ENCODE assay signal across 29 cellular contexts in the genomic region with DNA sequence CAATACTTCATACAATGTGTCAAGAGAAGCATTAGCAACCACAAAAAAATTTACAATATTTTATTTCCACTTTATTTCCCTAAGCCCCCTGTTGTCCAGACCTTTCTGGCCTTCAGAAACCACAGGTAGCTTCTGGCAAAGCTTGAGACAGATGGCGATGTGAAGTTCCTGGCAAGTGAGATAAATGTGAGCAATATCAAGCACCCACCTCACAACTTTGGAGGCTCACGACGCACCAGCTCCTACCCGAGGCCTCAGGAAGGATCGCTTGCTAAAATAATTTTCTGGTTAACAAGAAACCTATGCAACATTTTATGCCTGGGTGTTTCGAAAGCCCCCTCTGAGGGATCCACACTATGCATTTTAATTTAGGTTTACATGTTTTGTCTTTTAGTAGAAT.
"Had no signal": no experiment of that assay in that cellular context is flagged by ENCODE, and none has a peak within 500 bp of the region (broad histone marks: within the 10 kb centered on the region; RNA-seq: fewer than 3 reads in every experiment).

No MANE protein-coding gene starts in this region.

- H3K27ac ChIP-seq: colonic mucosa, hepatocyte, right lobe of liver, skin epidermis, stomach, upper lobe of left lung, vagina had no signal

- FAIRE-seq: bronchial epithelial cell, frontal cortex had no signal

- H3K27me3 Mint-ChIP-seq: activated CD4-positive, alpha-beta memory T cell treated with anti-CD3 and anti-CD28 coated beads for 36 hours; stimulated activated memory B cell treated with anti-CD40 and anti-IgM and Interleukin-4, amounts not matched to agents 10 μg/mL and 1 μg/mL and 100 μg/mL, for 72 hours had no signal

- H3K27ac Mint-ChIP-seq: activated CD4-positive, alpha-beta memory T cell treated with anti-CD3 and anti-CD28 coated beads for 36 hours; activated naive CD4-positive, alpha-beta T cell treated with anti-CD3 and anti-CD28 coated beads for 36 hours; activated T-helper 1 cell treated with anti-CD3 and anti-CD28 coated beads, Interleukin-12 subunit alpha, Interleukin-12 subunit beta, Interleukin-2, Interleukin-4 antibody, amounts not matched to agents 30 ng/mL and 10 ng/mL and 1 ng/mL, durations not matched to agents 14 hours and 24 hours and 36 hours; nephron; stimulated activated memory B cell treated with anti-CD40 and anti-IgM and Interleukin-4, amounts not matched to agents 10 μg/mL and 1 μg/mL and 100 μg/mL, for 72 hours had no signal

- H3K36me3 ChIP-seq: colonic mucosa, right lobe of liver, stomach, thyroid gland, upper lobe of left lung, vagina had no signal

- H3K79me2 ChIP-seq: hepatocyte had no signal

- H3K9me3 Mint-ChIP-seq: activated CD4-positive, alpha-beta memory T cell treated with anti-CD3 and anti-CD28 coated beads for 36 hours; activated naive CD4-positive, alpha-beta T cell treated with anti-CD3 and anti-CD28 coated beads for 36 hours; activated T-helper 1 cell treated with anti-CD3 and anti-CD28 coated beads, Interleukin-12 subunit alpha, Interleukin-12 subunit beta, Interleukin-2, Interleukin-4 antibody, amounts not matched to agents 30 ng/mL and 10 ng/mL and 1 ng/mL, durations not matched to agents 14 hours and 24 hours and 36 hours; central memory CD8-positive, alpha-beta T cell; nephron; stimulated activated memory B cell treated with anti-CD40 and anti-IgM and Interleukin-4, amounts not matched to agents 10 μg/mL and 1 μg/mL and 100 μg/mL, for 72 hours had no signal

- H3K27me3 ChIP-seq: colonic mucosa, hepatocyte, right lobe of liver, stomach, thyroid gland, upper lobe of left lung, vagina had no signal

- H3K36me3 Mint-ChIP-seq: activated CD4-positive, alpha-beta memory T cell treated with anti-CD3 and anti-CD28 coated beads for 36 hours; stimulated activated memory B cell treated with anti-CD40 and anti-IgM and Interleukin-4, amounts not matched to agents 10 μg/mL and 1 μg/mL and 100 μg/mL, for 72 hours had no signal

- ATAC-seq: left cardiac atrium; left ventricle myocardium superior; stimulated activated memory B cell treated with anti-CD40 and anti-IgM and Interleukin-4, amounts not matched to agents 10 μg/mL and 1 μg/mL and 100 μg/mL, for 72 hours had no signal

- H3K9me3 ChIP-seq: colonic mucosa, right lobe of liver, stomach, thyroid gland, upper lobe of left lung, vagina had no signal

- H3K4me1 Mint-ChIP-seq: central memory CD8-positive, alpha-beta T cell; stimulated activated memory B cell treated with anti-CD40 and anti-IgM and Interleukin-4, amounts not matched to agents 10 μg/mL and 1 μg/mL and 100 μg/mL, for 72 hours had no signal

- H3K4me2 ChIP-seq: hepatocyte had no signal

- H3K4me3 ChIP-seq: colonic mucosa, hepatocyte, right lobe of liver, skin epidermis, stomach, thyroid gland, upper lobe of left lung, vagina had no signal

- H3K4me3 Mint-ChIP-seq: activated CD4-positive, alpha-beta memory T cell treated with anti-CD3 and anti-CD28 coated beads for 36 hours; activated naive CD4-positive, alpha-beta T cell treated with anti-CD3 and anti-CD28 coated beads for 36 hours; activated T-helper 1 cell treated with anti-CD3 and anti-CD28 coated beads, Interleukin-12 subunit alpha, Interleukin-12 subunit beta, Interleukin-2, Interleukin-4 antibody, amounts not matched to agents 30 ng/mL and 10 ng/mL and 1 ng/mL, durations not matched to agents 14 hours and 24 hours and 36 hours; central memory CD8-positive, alpha-beta T cell; nephron; stimulated activated memory B cell treated with anti-CD40 and anti-IgM and Interleukin-4, amounts not matched to agents 10 μg/mL and 1 μg/mL and 100 μg/mL, for 72 hours had no signal

- H3K4me1 ChIP-seq: colonic mucosa, right lobe of liver, stomach, upper lobe of left lung, vagina had no signal

- DNase-seq: activated CD4-positive, alpha-beta memory T cell treated with anti-CD3 and anti-CD28 coated beads for 36 hours; activated CD4-positive, alpha-beta T cell treated with anti-CD3 and anti-CD28 coated beads for 48 hours; activated CD8-positive, alpha-beta memory T cell treated with anti-CD3 and anti-CD28 coated beads, Interleukin-2, amount 50 U/mL, for 4 hours; activated effector memory CD4-positive, alpha-beta T cell treated with anti-CD3 and anti-CD28 coated beads, Interleukin-2, amount 50 U/mL, for 16 hours; activated naive CD4-positive, alpha-beta T cell treated with anti-CD3 and anti-CD28 coated beads for 36 hours; activated T-cell treated with anti-CD3 and anti-CD28 coated beads, Interleukin-2, amount 50 U/mL, for 1 hour; amniotic stem cell; colonic mucosa; effector CD8-positive, alpha-beta T cell; islet precursor cell; left cardiac atrium; left ventricle myocardium superior; right lobe of liver; stimulated activated CD4-positive, alpha-beta T cell treated with anti-CD3 and anti-CD28 coated beads, Interleukin-12 subunit alpha, Interleukin-12 subunit beta, amount 100 ng/mL, for 4 hours; stimulated activated CD4-positive, alpha-beta T cell treated with anti-CD3 and anti-CD28 coated beads, Interleukin-4, amount 100 ng/mL, for 4 hours; stimulated activated CD8-positive, alpha-beta memory T cell treated with anti-CD3 and anti-CD28 coated beads, Interleukin-4, amount 100 ng/mL, for 48 hours; stomach; T-helper 1 cell; thyroid gland; upper lobe of left lung had no signal

- H2AFZ ChIP-seq: hepatocyte had no signal
